Comparison of ENCODE assay signal across 8 cellular contexts in the genomic region with DNA sequence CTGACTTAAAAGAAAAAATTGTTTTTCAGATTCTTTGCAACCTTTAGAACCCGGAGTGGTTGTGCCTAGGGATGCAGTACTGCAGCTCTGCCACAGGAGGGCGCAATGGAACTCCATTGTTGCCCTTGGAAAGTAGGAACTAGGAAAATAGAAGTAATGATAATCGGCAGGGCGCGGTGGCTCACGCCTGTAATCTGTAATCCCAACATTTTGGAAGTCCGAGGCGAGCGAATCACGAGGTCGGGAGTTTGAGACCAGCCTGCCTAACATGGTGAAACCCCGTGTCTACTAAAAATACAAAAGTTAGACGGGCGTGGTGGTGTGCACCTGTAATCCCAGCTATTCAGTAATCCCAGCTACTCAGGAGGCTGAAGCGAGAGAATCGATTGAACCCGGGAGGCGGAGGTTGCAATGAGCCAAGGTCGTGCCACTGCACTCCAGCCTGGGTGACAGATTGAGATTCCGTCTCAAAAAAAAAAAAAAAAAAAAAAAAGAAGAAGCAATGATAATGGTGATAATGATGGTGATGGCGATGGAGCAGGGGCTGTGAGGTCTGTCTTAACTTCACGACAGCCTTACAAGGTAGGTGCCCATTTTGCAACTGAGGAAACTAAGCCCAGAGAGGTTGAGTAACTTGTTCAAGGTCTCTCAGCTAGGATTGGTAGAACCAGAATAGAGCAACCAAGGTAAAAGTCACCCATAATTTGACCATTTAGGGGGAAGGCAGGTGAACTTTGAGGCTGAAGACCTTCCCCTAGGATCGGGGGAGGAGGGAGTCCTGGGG. TPM values are rescaled to one million over a fixed set of nuclear protein-coding genes. Genes with fewer than 3 reads are reported as not detected.
DNase-seq lines count a peak whose midpoint lies in the region; ATAC-seq and TF ChIP-seq lines count a peak whose summit lies in the region.

No MANE protein-coding gene starts in this region.

- H3K4me3 ChIP-seq in GM06990 (replicated peaks; ENCODE audit: low read depth, low read length) (no peak overlapping the region), NB4 (ENCODE audit: low read depth, low read length) (no peak overlapping the region), transverse colon (no peak overlapping the region)
- no peak overlapping the region for H3K4me3 ChIP-seq in effector memory CD4-positive, alpha-beta T cell (ENCODE audit: insufficient read depth, low read depth, low read length, poor library complexity, severe bottlenecking)

- no peak overlapping the region for H3K27ac ChIP-seq in effector memory CD4-positive, alpha-beta T cell (ENCODE audit: insufficient read depth, low read length, poor library complexity, severe bottlenecking)
- no peak overlapping the region for H3K27ac ChIP-seq in transverse colon

- H3K4me1 ChIP-seq in effector memory CD4-positive, alpha-beta T cell (ENCODE audit: control insufficient read depth, insufficient read depth, low read length, poor library complexity, severe bottlenecking), result no peaks in the 10 kb centered on the region
- H3K4me1 ChIP-seq in transverse colon, result peaks cover 0 to 5% (median 2%) of the 10 kb centered on the region in 4 donors

- TF ChIP-seq POLR2A in NB4 (IDR thresholded peaks at IDR 0.05; ENCODE audit: extremely low read depth, insufficient read length), result no peak
- TF ChIP-seq POLR2A in transverse colon (IDR thresholded peaks at IDR 0.05), result no peak

- intact Hi-C loops in transverse colon (cut with DNase I; ENCODE audit: low total_unique reads), result no loop called here

- 19 to 37% methylated on average over 4 to 23 of the region's 23 CpGs for WGBS in transverse colon (ENCODE audit: low coverage in 1 of 2), 2 donors

- no peak for TF ChIP-seq EP300 in transverse colon (IDR thresholded peaks at IDR 0.05; ENCODE audit: low read depth)

- in situ Hi-C loops in transverse colon (cut with MboI; ENCODE audit: low pct_ligation_motif_present in 1 of 4, low pct_unique_long_range_greater_than_20kb in 1 of 4, low sequenced_read_pairs in 3 of 4), result no loop called here

- no peaks in the 10 kb centered on the region for H3K27me3 ChIP-seq in GM06990 (replicated peaks; ENCODE audit: control insufficient read depth, insufficient read depth, low read length)
- H3K27me3 ChIP-seq in effector memory CD4-positive, alpha-beta T cell (replicated peaks; ENCODE audit: control insufficient read depth, insufficient read depth, low read length, poor library complexity, severe bottlenecking), result no peaks in the 10 kb centered on the region
- no peaks in the 10 kb centered on the region for H3K27me3 ChIP-seq in transverse colon

- DNase-seq in GM06990 (ENCODE audit: extremely low read depth, insufficient read length) (no peak), NB4 (ENCODE audit: low read depth) (peak; percentile 90), myocyte (ENCODE audit: low read depth) (peak; percentile 42), transverse colon (peak; percentile 44), COR-L47 (lab: John Stamatoyannopoulos, UW) (no peak)
- peak; percentile 39 to 40 for DNase-seq in activated CD4-positive, alpha-beta T cell treated with anti-CD3 and anti-CD28 coated beads, Interleukin-2, amount 50 U/mL, for 24 hours (ENCODE audit: low read depth in 1 of 2, low spot score in 1 of 2)
- peak; percentile 21 to 40 (median 24) for DNase-seq in effector memory CD4-positive, alpha-beta T cell

- no peak for ATAC-seq in HG02763 (IDR thresholded peaks at IDR 0.05; ENCODE audit: unreplicated experiment)

- H3K9me3 ChIP-seq in effector memory CD4-positive, alpha-beta T cell (ENCODE audit: control insufficient read depth, low read length), result no peaks in the 10 kb centered on the region
- H3K9me3 ChIP-seq in transverse colon, result no peaks in the 10 kb centered on the region

- TF ChIP-seq CTCF in GM06990 (IDR thresholded peaks at IDR 0.05; ENCODE audit: insufficient read depth, low read length, poor library complexity, severe bottlenecking) (peak; percentile 89), NB4 (IDR thresholded peaks at IDR 0.05; ENCODE audit: low read depth, low read length) (peak; percentile 100), transverse colon (IDR thresholded peaks at IDR 0.05) (peak; percentile 71 to 91 (median 87))

- H3K36me3 ChIP-seq in GM06990 (ENCODE audit: control insufficient read depth, insufficient read depth, low read length) (no peaks in the 10 kb centered on the region), transverse colon (no peaks in the 10 kb centered on the region)
- no peaks in the 10 kb centered on the region for H3K36me3 ChIP-seq in effector memory CD4-positive, alpha-beta T cell (ENCODE audit: control insufficient read depth, insufficient read depth, low read length)

RNA-seq across cellular contexts. Expression of gene ADAMTS10, which starts 5.5 kb away (rescaled TPM):
- total RNA-seq in myocyte (0.83 TPM in 1 of 2 replicates, not detected in the other), transverse colon (10 to 100 TPM in 3 of 4 donors, 1 to 10 TPM in 1; 5.2 to 62.8 (median 20.7) TPM)
- polyA plus RNA-seq in myocyte (2012), result 1.7 TPM

RNA-seq across cellular contexts. Expression of gene NFILZ, which starts 14.4 kb away (rescaled TPM):
- total RNA-seq in myocyte (not detected in 2 replicates), transverse colon (not detected)
- polyA plus RNA-seq in myocyte (2012), result not detected

RNA-seq across cellular contexts. Expression of gene MYO1F, which starts 38.8 kb away (rescaled TPM):
- total RNA-seq in myocyte (0.21 TPM in 1 of 2 replicates, not detected in the other), transverse colon (10 to 100 TPM in 2 of 4 donors, 1 to 10 TPM in 2; 6.6 to 70.7 (median 10.9) TPM)
- polyA plus RNA-seq in myocyte (2012), result 1.7 TPM

Comparison
In these comparisons a context has a peak if more than half of its experiments do, and no peak if none do; other contexts are left out.
1. DNase-seq: peak in NB4 (single experiment), activated CD4-positive, alpha-beta T cell treated with anti-CD3 and anti-CD28 coated beads, Interleukin-2, amount 50 U/mL, for 24 hours (2 of 2), effector memory CD4-positive, alpha-beta T cell (3 of 3), myocyte (single experiment) and transverse colon (single experiment); none in GM06990 (single experiment) and COR-L47 (single experiment).
2. Peak in every context shown above with its lines, with median percentiles within 50 percentile points of each other: CTCF ChIP-seq.